2 cellular contexts compared by ENCODE assay signal in the genomic region with DNA sequence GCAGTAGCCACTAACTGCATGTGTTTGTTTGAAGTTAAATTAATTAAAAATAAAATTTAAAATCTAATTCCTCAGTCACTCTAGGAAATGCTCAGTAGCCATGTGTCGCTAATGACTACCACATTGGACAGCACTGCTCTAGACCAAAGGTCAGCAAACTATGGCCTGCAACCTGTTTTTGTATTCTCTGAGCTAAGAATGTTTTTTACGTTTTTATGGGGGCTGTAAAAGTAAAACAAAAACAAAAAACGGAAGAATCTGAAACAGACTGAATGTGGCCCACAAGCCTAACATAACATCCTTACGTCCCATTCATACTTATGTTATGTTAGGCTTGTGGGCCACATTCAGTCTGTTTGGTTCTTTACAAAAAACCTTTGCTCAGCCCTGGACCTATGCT.
TF ChIP-seq lines count a peak whose summit lies in the region.

No MANE protein-coding gene starts in this region.

TF ChIP-seq in endothelial cell of umbilical vein, 7 proteins besides CTCF, POLR2A, EP300 and RAD21 (continued from another document):
- TF ChIP-seq EZH2 (IDR thresholded peaks at IDR 0.05; ENCODE audit: borderline replicate concordance, low read depth, low read length, severe bottlenecking) (no peak), FOS (IDR thresholded peaks at IDR 0.05; ENCODE audit: borderline replicate concordance, insufficient read depth, low read length) (no peak), GATA2 (IDR thresholded peaks at IDR 0.05; ENCODE audit: insufficient read depth, insufficient read length, low read depth, low read length) (no peak), POLR2AphosphoS5 (IDR thresholded peaks at IDR 0.05; ENCODE audit: insufficient read depth, low read depth, low read length) (no peak), JUN (IDR thresholded peaks at IDR 0.05; ENCODE audit: borderline replicate concordance, insufficient read depth, insufficient read length, low read depth) (no peak)
- TF ChIP-seq, protein P1, sequence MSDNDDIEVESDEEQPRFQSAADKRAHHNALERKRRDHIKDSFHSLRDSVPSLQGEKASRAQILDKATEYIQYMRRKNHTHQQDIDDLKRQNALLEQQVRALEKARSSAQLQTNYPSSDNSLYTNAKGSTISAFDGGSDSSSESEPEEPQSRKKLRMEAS (IDR thresholded peaks at IDR 0.05; ENCODE audit: insufficient read depth, insufficient read length), result no peak

TF ChIP-seq in liver, 16 proteins besides CTCF, POLR2A, EP300 and RAD21 (continued from another document):
- TF ChIP-seq, protein P2, sequence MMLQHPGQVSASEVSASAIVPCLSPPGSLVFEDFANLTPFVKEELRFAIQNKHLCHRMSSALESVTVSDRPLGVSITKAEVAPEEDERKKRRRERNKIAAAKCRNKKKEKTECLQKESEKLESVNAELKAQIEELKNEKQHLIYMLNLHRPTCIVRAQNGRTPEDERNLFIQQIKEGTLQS (IDR thresholded peaks at IDR 0.05), result no peak
- peak in 1 of 2 donors; percentile 60 for TF ChIP-seq RXRA (IDR thresholded peaks at IDR 0.05)
- peak; percentile 23 to 68 for TF ChIP-seq HNF4A (conservative IDR thresholded peaks at IDR 0.05)
- TF ChIP-seq NR2F2 (IDR thresholded peaks at IDR 0.05), result no peak
- TF ChIP-seq, protein P3, sequence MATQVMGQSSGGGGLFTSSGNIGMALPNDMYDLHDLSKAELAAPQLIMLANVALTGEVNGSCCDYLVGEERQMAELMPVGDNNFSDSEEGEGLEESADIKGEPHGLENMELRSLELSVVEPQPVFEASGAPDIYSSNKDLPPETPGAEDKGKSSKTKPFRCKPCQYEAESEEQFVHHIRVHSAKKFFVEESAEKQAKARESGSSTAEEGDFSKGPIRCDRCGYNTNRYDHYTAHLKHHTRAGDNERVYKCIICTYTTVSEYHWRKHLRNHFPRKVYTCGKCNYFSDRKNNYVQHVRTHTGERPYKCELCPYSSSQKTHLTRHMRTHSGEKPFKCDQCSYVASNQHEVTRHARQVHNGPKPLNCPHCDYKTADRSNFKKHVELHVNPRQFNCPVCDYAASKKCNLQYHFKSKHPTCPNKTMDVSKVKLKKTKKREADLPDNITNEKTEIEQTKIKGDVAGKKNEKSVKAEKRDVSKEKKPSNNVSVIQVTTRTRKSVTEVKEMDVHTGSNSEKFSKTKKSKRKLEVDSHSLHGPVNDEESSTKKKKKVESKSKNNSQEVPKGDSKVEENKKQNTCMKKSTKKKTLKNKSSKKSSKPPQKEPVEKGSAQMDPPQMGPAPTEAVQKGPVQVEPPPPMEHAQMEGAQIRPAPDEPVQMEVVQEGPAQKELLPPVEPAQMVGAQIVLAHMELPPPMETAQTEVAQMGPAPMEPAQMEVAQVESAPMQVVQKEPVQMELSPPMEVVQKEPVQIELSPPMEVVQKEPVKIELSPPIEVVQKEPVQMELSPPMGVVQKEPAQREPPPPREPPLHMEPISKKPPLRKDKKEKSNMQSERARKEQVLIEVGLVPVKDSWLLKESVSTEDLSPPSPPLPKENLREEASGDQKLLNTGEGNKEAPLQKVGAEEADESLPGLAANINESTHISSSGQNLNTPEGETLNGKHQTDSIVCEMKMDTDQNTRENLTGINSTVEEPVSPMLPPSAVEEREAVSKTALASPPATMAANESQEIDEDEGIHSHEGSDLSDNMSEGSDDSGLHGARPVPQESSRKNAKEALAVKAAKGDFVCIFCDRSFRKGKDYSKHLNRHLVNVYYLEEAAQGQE (IDR thresholded peaks at IDR 0.05), result peak; percentile 88
- TF ChIP-seq, protein P4, sequence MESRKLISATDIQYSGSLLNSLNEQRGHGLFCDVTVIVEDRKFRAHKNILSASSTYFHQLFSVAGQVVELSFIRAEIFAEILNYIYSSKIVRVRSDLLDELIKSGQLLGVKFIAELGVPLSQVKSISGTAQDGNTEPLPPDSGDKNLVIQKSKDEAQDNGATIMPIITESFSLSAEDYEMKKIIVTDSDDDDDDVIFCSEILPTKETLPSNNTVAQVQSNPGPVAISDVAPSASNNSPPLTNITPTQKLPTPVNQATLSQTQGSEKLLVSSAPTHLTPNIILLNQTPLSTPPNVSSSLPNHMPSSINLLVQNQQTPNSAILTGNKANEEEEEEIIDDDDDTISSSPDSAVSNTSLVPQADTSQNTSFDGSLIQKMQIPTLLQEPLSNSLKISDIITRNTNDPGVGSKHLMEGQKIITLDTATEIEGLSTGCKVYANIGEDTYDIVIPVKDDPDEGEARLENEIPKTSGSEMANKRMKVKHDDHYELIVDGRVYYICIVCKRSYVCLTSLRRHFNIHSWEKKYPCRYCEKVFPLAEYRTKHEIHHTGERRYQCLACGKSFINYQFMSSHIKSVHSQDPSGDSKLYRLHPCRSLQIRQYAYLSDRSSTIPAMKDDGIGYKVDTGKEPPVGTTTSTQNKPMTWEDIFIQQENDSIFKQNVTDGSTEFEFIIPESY (IDR thresholded peaks at IDR 0.05), result no peak
- no peak for TF ChIP-seq JUND (IDR thresholded peaks at IDR 0.05)
- TF ChIP-seq FOXA2 (IDR thresholded peaks at IDR 0.05), result no peak
- peak; percentile 46 for TF ChIP-seq SP1 (IDR thresholded peaks at IDR 0.05)
- TF ChIP-seq, protein P1 (IDR thresholded peaks at IDR 0.05), result peak; percentile 70
- no peak for TF ChIP-seq GABPA (IDR thresholded peaks at IDR 0.05 in 1 of 2, conservative IDR thresholded peaks at IDR 0.05 in 1 of 2)
- no peak for TF ChIP-seq FOXA1 (IDR thresholded peaks at IDR 0.05)
- TF ChIP-seq EGR1 (IDR thresholded peaks at IDR 0.05; ENCODE audit: low read depth in 2 of 2), result peak in 1 of 2 donors; percentile 17
- TF ChIP-seq YY1 (IDR thresholded peaks at IDR 0.05), result peak; percentile 40
